Comparison of ENCODE assay signal across 8 cellular contexts in genomic region chr3:197737319-197737649, GRCh38. TPM values are rescaled to one million over a fixed set of nuclear protein-coding genes. Genes with fewer than 3 reads are reported as not detected.
DNase-seq lines count a peak whose midpoint lies in the region; ATAC-seq, FAIRE-seq and TF ChIP-seq lines count a peak whose summit lies in the region.

No MANE protein-coding gene starts in this region.

- no peaks in the 10 kb centered on the region for H3K4me1 ChIP-seq in BE2C
- peaks cover 15% of the 10 kb centered on the region for H3K4me1 ChIP-seq in Loucy (ENCODE audit: insufficient read depth, low read length, poor library complexity, severe bottlenecking)
- peaks cover 14% of the 10 kb centered on the region for H3K4me1 ChIP-seq in colonic mucosa

- H3K27me3 ChIP-seq in BE2C (no peaks in the 10 kb centered on the region), Loucy (ENCODE audit: insufficient read depth, low read length, poor library complexity, severe bottlenecking) (no peaks in the 10 kb centered on the region), colonic mucosa (no peaks in the 10 kb centered on the region)

- intact Hi-C loops in colonic mucosa (cut with DNase I): no loop called here

- H4K20me1 ChIP-seq in Loucy (ENCODE audit: insufficient read depth, low read length, poor library complexity, severe bottlenecking): no peaks in the 10 kb centered on the region

- peak overlapping the region; percentile 85 for H3K27ac ChIP-seq in colonic mucosa

- no peaks in the 10 kb centered on the region for H3K9me3 Mint-ChIP-seq in naive B cell

- peak overlapping the region; percentile 95 for H3K4me2 ChIP-seq in Loucy (ENCODE audit: low read depth, low read length, poor library complexity, severe bottlenecking)

- H2AFZ ChIP-seq in Loucy (ENCODE audit: low read length): peak overlapping the region; percentile 100

- H3F3A ChIP-seq in Loucy (ENCODE audit: low read depth): no peaks in the 10 kb centered on the region

- FAIRE-seq in HTR-8/SVneo (lab: Jason Lieb, UNC): no peak

- TF ChIP-seq CTCF in BE2C (IDR thresholded peaks at IDR 0.05; ENCODE audit: low read depth, low read length) (no peak), Loucy (conservative IDR thresholded peaks at IDR 0.05; ENCODE audit: low read length) (no peak), colonic mucosa (IDR thresholded peaks at IDR 0.05) (no peak)

- peak overlapping the region; percentile 74 for H3K4me3 ChIP-seq in BE2C (ENCODE audit: low read depth, low read length)
- peak overlapping the region; percentile 98 for H3K4me3 ChIP-seq in Loucy (ENCODE audit: low read length, poor library complexity, severe bottlenecking)
- peak overlapping the region; percentile 99 for H3K4me3 ChIP-seq in colonic mucosa

- H3K36me3 Mint-ChIP-seq in naive B cell: no peaks in the 10 kb centered on the region

- ATAC-seq in naive B cell (ENCODE audit: low read depth in 2 of 2): no peak

- no peaks in the 10 kb centered on the region for H3K9me2 ChIP-seq in Loucy (replicated peaks; ENCODE audit: low read depth, low read length)

- peak overlapping the region; percentile 87 to 99 (median 96) for H3K27ac Mint-ChIP-seq in naive B cell

- DNase-seq in BE2C: no peak
- no peak for DNase-seq in colonic mucosa
- no peak for DNase-seq in naive B cell
- no peak for DNase-seq in HTR-8/SVneo (ENCODE audit: insufficient read length, low spot score)
- DNase-seq in NCI-H1930 (lab: John Stamatoyannopoulos, UW): no peak
- no peak for DNase-seq in hippocampal formation (lab: John Stamatoyannopoulos, UW)
- DNase-seq in dermis blood vessel endothelial cell: no peak

- H3K9me3 ChIP-seq in BE2C (no peaks in the 10 kb centered on the region), Loucy (ENCODE audit: insufficient read depth, low read depth, low read length) (no peaks in the 10 kb centered on the region), colonic mucosa (no peaks in the 10 kb centered on the region)

- H3K4me3 Mint-ChIP-seq in naive B cell: peak overlapping the region; percentile 86 to 100 (median 94)

- H3K27me3 Mint-ChIP-seq in naive B cell: no peaks in the 10 kb centered on the region

- peaks cover 22 to 53% (median 42%) of the 10 kb centered on the region in 3 donors for H3K4me1 Mint-ChIP-seq in naive B cell

- H3K79me2 ChIP-seq in Loucy (ENCODE audit: insufficient read depth, low read length): peaks cover 9% of the 10 kb centered on the region; the same call in 1 of the 2 replicates

- H3K36me3 ChIP-seq in BE2C (no peaks in the 10 kb centered on the region), Loucy (ENCODE audit: insufficient read depth, low read length) (no peaks in the 10 kb centered on the region), colonic mucosa (no peaks in the 10 kb centered on the region)

- H3K9ac ChIP-seq in Loucy (ENCODE audit: low read depth, low read length, poor library complexity, severe bottlenecking) (peak overlapping the region; percentile 82), colonic mucosa (ENCODE audit: low read depth in 2 of 2, low read length in 2 of 2) (peak overlapping the region; percentile 66 to 68)

RNA-seq across cellular contexts. Expression of gene RUBCN, which starts 0.6 kb away (rescaled TPM):
- 17.1 TPM for polyA plus RNA-seq in BE2C (2012; ENCODE audit: insufficient read depth, insufficient read length, low read depth)
- 10 to 100 TPM; 16.8 to 18.7 TPM for total RNA-seq in colonic mucosa
- 10 to 100 TPM; 20.0 to 46.9 (median 24.8) TPM for polyA plus RNA-seq in naive B cell (ENCODE audit: low read depth in 6 of 6)
- total RNA-seq in dermis blood vessel endothelial cell: 8.8 and 15.3 TPM in 2 replicates

RNA-seq across cellular contexts. Expression of gene FYTTD1, which starts 12.4 kb away (rescaled TPM):
- 53.4 TPM for polyA plus RNA-seq in BE2C (2012; ENCODE audit: insufficient read depth, insufficient read length, low read depth)
- total RNA-seq in colonic mucosa: 10 to 100 TPM; 27.1 to 37.7 TPM
- polyA plus RNA-seq in naive B cell (ENCODE audit: low read depth in 6 of 6): 10 to 100 TPM; 64.2 to 78.5 (median 68.8) TPM
- 73.2 and 110 TPM in 2 replicates for total RNA-seq in dermis blood vessel endothelial cell

RNA-seq across cellular contexts. Expression of gene LRCH3, which starts 53.8 kb away (rescaled TPM):
- polyA plus RNA-seq in BE2C (2012; ENCODE audit: insufficient read depth, insufficient read length, low read depth): 9.4 TPM
- total RNA-seq in colonic mucosa (10 to 100 TPM; 33.5 to 34.9 TPM), dermis blood vessel endothelial cell (82.4 and 154 TPM in 2 replicates)
- 10 to 100 TPM; 10.2 to 26.0 (median 13.9) TPM for polyA plus RNA-seq in naive B cell (ENCODE audit: low read depth in 6 of 6)
